1 cellular context compared by ENCODE assay signal in genomic region chr13:101382086-101382485, GRCh38.
TF ChIP-seq lines count a peak whose summit lies in the region.

No MANE protein-coding gene starts in this region.

TF ChIP-seq in H1, 55 proteins besides CTCF, POLR2A, EP300 and RAD21:
- TF ChIP-seq SP1 (IDR thresholded peaks at IDR 0.05; ENCODE audit: low read depth, low read length) = no peak
- no peak for TF ChIP-seq EZH2 (IDR thresholded peaks at IDR 0.05; ENCODE audit: low read depth, low read length, severe bottlenecking)
- no peak for TF ChIP-seq NANOG (IDR thresholded peaks at IDR 0.05; ENCODE audit: insufficient read depth, low read depth, low read length, poor library complexity, severe bottlenecking)
- no peak for TF ChIP-seq CREB1 (IDR thresholded peaks at IDR 0.05)
- TF ChIP-seq SUZ12 (IDR thresholded peaks at IDR 0.05; ENCODE audit: low read length) = no peak
- TF ChIP-seq CBX5 (IDR thresholded peaks at IDR 0.05; ENCODE audit: low read depth, low read length) = no peak
- TF ChIP-seq SAP30 (IDR thresholded peaks at IDR 0.05; ENCODE audit: insufficient read depth, insufficient replicate concordance, low read length) = no peak
- TF ChIP-seq HDAC6 (IDR thresholded peaks at IDR 0.05; ENCODE audit: low read depth, low read length) = no peak
- no peak for TF ChIP-seq TAF7 (optimal IDR thresholded peaks at IDR 0.05; ENCODE audit: borderline replicate concordance, low read depth, low read length)
- no peak for TF ChIP-seq SIRT6 (IDR thresholded peaks at IDR 0.05; ENCODE audit: low read length)
